1 cellular context compared by ENCODE assay signal in the genomic region with DNA sequence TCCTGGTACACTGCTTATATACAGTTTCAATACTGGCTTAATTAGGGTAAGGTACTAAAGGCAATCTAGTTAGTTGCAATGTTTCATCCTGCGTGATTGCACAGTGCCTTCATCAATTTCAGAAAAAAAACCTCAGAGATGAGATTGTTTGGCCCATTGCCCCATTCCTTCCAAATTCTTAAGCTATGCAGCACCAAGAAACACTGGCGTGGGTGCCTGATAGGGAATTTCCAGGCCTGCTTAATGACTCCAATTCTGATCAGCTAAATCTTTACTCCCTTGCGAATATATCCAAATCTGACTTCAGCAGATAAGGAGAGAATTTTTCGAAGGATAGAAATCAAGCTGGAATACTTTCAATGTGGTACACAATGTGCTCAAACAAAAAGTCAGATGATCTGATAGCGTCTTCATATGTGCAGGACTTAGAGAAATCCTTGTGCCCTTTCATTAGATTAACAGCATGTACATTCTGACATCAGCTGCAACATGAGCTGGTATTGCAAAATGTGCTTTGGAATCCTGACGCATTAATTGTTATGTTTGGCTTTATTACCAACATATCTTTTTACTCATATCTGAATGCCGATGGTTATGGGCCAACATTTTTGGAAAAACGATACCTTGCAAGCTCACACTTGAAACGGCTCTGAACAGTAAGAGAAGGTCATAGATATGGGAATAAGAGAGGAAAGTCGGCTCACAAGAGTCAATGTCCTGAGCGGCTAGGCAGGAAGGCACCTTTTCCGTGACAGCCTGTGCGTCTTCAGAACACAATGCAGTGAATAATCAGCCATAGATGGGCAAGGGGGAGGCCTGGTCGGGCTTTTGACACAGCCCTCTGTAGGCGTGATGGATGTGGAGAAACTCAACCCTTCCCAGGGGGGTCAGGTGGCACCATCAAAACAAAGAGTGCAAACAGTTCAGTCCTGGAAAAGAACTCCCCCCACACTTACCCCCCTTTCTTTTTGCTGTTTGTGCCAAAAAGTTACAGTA.
TF ChIP-seq lines count a peak whose summit lies in the region.

No MANE protein-coding gene starts in this region.

TF ChIP-seq in SK-N-SH, 30 proteins besides CTCF, POLR2A, EP300 and RAD21 (continued from another document):
- TF ChIP-seq NFIC (IDR thresholded peaks at IDR 0.05; ENCODE audit: borderline replicate concordance) (peak; percentile 59), FOSL2 (IDR thresholded peaks at IDR 0.05; ENCODE audit: borderline replicate concordance, low read depth) (0 out of 2 replicates have a peak, but pooled peaks have one; percentile 10), JUND (IDR thresholded peaks at IDR 0.05) (peak; percentile 22), TCF12 (IDR thresholded peaks at IDR 0.05) (no peak; the same call in 1 of the 2 replicates), SMC3 (IDR thresholded peaks at IDR 0.05; ENCODE audit: low read depth, low read length) (no peak), RXRA (IDR thresholded peaks at IDR 0.05; ENCODE audit: borderline replicate concordance, low read depth) (no peak)
- TF ChIP-seq, protein P1, sequence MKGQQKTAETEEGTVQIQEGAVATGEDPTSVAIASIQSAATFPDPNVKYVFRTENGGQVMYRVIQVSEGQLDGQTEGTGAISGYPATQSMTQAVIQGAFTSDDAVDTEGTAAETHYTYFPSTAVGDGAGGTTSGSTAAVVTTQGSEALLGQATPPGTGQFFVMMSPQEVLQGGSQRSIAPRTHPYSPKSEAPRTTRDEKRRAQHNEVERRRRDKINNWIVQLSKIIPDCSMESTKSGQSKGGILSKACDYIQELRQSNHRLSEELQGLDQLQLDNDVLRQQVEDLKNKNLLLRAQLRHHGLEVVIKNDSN (IDR thresholded peaks at IDR 0.05; ENCODE audit: borderline replicate concordance, low read depth) = no peak; the same call in 1 of the 2 replicates
- TF ChIP-seq, protein P2, sequence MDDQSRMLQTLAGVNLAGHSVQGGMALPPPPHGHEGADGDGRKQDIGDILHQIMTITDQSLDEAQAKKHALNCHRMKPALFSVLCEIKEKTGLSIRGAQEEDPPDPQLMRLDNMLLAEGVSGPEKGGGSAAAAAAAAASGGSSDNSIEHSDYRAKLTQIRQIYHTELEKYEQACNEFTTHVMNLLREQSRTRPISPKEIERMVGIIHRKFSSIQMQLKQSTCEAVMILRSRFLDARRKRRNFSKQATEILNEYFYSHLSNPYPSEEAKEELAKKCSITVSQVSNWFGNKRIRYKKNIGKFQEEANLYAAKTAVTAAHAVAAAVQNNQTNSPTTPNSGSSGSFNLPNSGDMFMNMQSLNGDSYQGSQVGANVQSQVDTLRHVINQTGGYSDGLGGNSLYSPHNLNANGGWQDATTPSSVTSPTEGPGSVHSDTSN (IDR thresholded peaks at IDR 0.05) = peak; percentile 71
